Comparison of ENCODE assay signal across 8 cellular contexts in the genomic region with DNA sequence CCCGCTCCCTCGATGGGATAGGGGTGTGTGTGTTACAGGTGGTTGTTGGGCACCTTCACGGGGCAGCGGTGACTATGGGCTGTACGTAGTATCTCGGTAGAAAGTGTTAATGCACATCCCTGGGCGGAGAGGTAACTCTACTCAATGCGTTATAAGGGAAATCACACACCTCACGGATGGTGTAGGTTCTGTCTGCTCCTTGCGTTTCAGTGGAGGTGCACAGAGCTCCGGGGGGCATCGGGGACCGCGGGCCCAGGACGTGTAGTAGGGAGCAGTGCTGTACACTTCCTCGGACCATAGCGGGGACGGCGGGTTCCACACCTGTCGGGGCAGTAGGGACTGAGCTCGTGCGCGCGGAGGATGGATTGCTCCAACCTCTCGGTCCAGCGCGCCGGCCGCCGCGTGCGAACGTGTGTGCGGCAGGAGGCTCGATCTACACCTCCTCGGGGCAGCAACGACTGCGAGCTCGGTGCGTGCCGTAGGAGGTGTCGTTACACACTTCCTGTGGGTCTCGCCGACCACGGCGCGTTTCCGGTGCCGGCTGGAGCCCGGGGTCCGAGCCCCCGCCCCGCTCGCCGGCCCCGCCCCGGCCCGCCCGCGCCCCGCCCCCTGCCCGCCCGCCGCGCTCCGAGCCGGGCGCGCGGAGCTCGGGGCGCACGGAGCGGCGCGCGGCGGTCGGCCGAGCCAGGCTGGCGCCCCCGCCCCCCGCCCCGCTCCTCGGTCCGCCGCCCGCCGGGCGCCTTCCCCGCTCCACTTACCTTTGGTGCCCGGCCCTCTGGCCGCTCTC. TPM values are rescaled to one million over a fixed set of nuclear protein-coding genes. Genes with fewer than 3 reads are reported as not detected.
A peak's percentile ranks its signal among the peaks of the same experiment; 100 is the strongest.
DNase-seq lines count a peak whose midpoint lies in the region; ATAC-seq and TF ChIP-seq lines count a peak whose summit lies in the region.

A gene with protein sequence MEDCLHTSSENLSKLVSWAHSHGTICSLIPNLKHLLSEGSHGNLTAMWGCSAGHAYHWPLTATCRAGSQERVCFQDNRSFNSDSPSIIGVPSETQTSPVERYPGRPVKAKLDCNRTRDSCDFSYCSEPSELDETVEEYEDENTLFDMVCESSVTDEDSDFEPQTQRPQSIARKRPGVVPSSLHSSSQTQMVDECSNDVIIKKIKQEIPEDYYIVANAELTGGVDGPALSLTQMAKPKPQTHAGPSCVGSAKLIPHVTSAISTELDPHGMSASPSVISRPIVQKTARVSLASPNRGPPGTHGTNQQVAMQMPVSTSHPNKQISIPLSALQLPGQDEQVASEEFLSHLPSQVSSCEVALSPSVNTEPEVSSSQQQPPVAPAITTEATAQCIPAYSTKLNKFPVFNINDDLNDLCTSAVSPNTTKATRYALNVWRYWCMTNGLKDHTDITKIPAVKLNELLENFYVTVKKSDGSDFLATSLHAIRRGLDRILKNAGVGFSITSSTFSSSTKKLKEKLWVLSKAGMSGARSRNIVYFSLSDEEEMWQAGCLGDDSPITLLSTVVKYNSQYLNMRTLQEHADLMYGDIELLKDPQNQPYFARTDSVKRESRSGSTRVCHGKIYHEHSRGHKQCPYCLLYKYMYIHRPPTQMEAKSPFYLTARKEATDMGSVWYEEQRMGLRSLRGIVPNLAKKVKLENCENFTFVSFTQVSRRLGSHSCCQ (plus strand): TSS at position 607 of the 787 bp plus-strand sequence. CDS start 87,254 bp downstream, outside the sequence.

- ATAC-seq in HG02588 (IDR thresholded peaks at IDR 0.05; ENCODE audit: unreplicated experiment) (peak; percentile 92), right cardiac atrium (peak; percentile 94 to 96), aorta (ENCODE audit: low FRiP score) (peak; percentile 84)

- DNase-seq in GM12865 (ENCODE audit: low read depth): peak; percentile 95
- DNase-seq in NB4 (ENCODE audit: low read depth): peak; percentile 91
- peak; percentile 55 for DNase-seq in T follicular helper cell (ENCODE audit: low read depth)
- peak; percentile 64 for DNase-seq in amniotic epithelial cell (ENCODE audit: low read depth)
- peak; percentile 88 to 95 (median 93) for DNase-seq in right cardiac atrium
- peak; percentile 55 for DNase-seq in putamen (ENCODE audit: low spot score)
- peak; percentile 86 to 94 for DNase-seq in aorta

- H3K27me3 ChIP-seq in right cardiac atrium (ENCODE audit: control insufficient read depth, insufficient read depth) (no peaks in the 10 kb centered on the region), aorta (ENCODE audit: control insufficient read depth in 1 of 2, insufficient read depth in 2 of 2, low read length in 1 of 2) (no peaks in the 10 kb centered on the region)

- peak within 1 kb of the TSS; percentile 25 for H3K27ac ChIP-seq in right cardiac atrium (ENCODE audit: low read length)
- peak within 1 kb of the TSS in 1 of 2 donors; percentile 23 for H3K27ac ChIP-seq in aorta (ENCODE audit: low read depth in 1 of 2, low read length in 2 of 2)

- intact Hi-C loops in right cardiac atrium (cut with DNase I): loop anchor here in 1 of 4 donors (10.0 kb wide), 1 partner anchor 218 kb away; no protein-coding TSS in a partner anchor
- intact Hi-C loops in aorta (cut with DNase I): loop anchor here in 1 of 2 donors (2.0 kb wide), 1 partner anchor 108 kb away; no protein-coding TSS in a partner anchor

- H3K4me1 ChIP-seq in right cardiac atrium (ENCODE audit: control insufficient read depth, insufficient read depth, low read length): no peaks in the 10 kb centered on the region
- peaks cover 0 to 2% of the 10 kb centered on the region in 2 donors for H3K4me1 ChIP-seq in aorta (ENCODE audit: control insufficient read depth in 1 of 2, insufficient read depth in 2 of 2, low read length in 2 of 2)

- TF ChIP-seq CTCF in GM12865 (IDR thresholded peaks at IDR 0.05; ENCODE audit: insufficient read depth, low read depth, low read length, missing control alignments) (no peak), NB4 (IDR thresholded peaks at IDR 0.05; ENCODE audit: low read depth, low read length) (no peak)

- no peaks in the 10 kb centered on the region for H3K9me3 ChIP-seq in right cardiac atrium (ENCODE audit: control insufficient read depth, low read length)
- H3K9me3 ChIP-seq in aorta (ENCODE audit: control insufficient read depth, low read length): no peaks in the 10 kb centered on the region

- no peaks in the 10 kb centered on the region for H3K36me3 ChIP-seq in aorta (ENCODE audit: control insufficient read depth in 1 of 2, insufficient read depth in 2 of 2, low read length in 1 of 2)

- peak; percentile 95 for TF ChIP-seq POLR2A in NB4 (IDR thresholded peaks at IDR 0.05; ENCODE audit: extremely low read depth, insufficient read length)

- H3K4me3 ChIP-seq in GM12865 (ENCODE audit: low read depth, low read length) (peak within 1 kb of the TSS; percentile 97), NB4 (ENCODE audit: low read depth, low read length) (peak within 1 kb of the TSS; percentile 89), right cardiac atrium (ENCODE audit: low read length) (peak within 1 kb of the TSS; percentile 96), aorta (ENCODE audit: low read length in 2 of 2) (peak within 1 kb of the TSS; percentile 92 to 93)

- 2% methylated on average over 91 of the region's 93 CpGs for WGBS in right cardiac atrium
- 1% methylated on average over 39 to 93 of the region's 93 CpGs for WGBS in aorta, 2 donors

RNA-seq across cellular contexts. Expression of the gene that starts here (rescaled TPM):
- total RNA-seq in right cardiac atrium (1 to 10 TPM; 3.1 to 4.4 (median 3.7) TPM), aorta (1 to 10 TPM; 6.2 to 7.9 TPM)
- polyA plus RNA-seq in right cardiac atrium (0.66 TPM), aorta (1 to 10 TPM; 1.0 to 1.5 TPM)
